In the genomic region with DNA sequence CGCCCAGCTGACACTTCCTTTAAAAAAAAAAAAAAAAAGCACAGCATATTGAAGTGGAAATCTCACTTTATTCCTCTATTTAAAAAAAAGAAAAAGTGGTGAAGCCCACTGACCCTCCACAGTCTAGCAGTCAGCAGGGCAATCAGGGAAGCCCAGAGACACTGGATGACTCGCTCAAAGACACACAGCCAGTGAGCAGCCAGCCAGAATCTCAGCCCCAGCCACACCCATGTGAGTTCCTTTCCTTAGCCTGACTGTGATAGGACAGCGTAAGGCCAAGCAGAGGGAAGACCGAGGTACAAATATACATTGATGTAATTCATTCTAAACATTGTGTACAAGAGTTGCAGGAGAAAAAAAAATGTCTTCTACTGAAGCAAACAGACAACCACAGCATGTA, we compare ENCODE assay signal across 10 cellular contexts. TPM values are rescaled to one million over a fixed set of nuclear protein-coding genes. Genes with fewer than 3 reads are reported as not detected.
DNase-seq lines count a peak whose midpoint lies in the region; ATAC-seq and TF ChIP-seq lines count a peak whose summit lies in the region.
"Had no signal": no experiment of that assay in that cellular context is flagged by ENCODE, and none has a peak within 500 bp of the region (broad histone marks: within the 10 kb centered on the region; RNA-seq: fewer than 3 reads in every experiment).

No MANE protein-coding gene starts in this region.

- H3K27me3 ChIP-seq in neutrophil (no peaks in the 10 kb centered on the region), tibial nerve (no peaks in the 10 kb centered on the region)
- H3K27me3 ChIP-seq: heart right ventricle had no signal

- no peak for TF ChIP-seq EP300 in tibial nerve (IDR thresholded peaks at IDR 0.05)

- H3K9me3 ChIP-seq in neutrophil (no peaks in the 10 kb centered on the region), tibial nerve (no peaks in the 10 kb centered on the region)

- peak in 1 of 4 experiments; percentile 21 for ATAC-seq in T-cell (replicated peaks in 1 of 4)
- ATAC-seq in central memory CD8-positive, alpha-beta T cell (replicated peaks; ENCODE audit: extremely low read depth, poor library complexity, severe bottlenecking), result no peak

- H3K27me3 Mint-ChIP-seq in T-cell, result no peaks in the 10 kb centered on the region
- no peaks in the 10 kb centered on the region for H3K27me3 Mint-ChIP-seq in central memory CD8-positive, alpha-beta T cell
- H3K27me3 Mint-ChIP-seq in endothelial cell (ENCODE audit: unreplicated experiment), result no peaks in the 10 kb centered on the region

- H3K9me3 Mint-ChIP-seq in T-cell, result peaks cover 0 to 2% (median 0%) of the 10 kb centered on the region in 3 donors
- H3K9me3 Mint-ChIP-seq in central memory CD8-positive, alpha-beta T cell, result no peaks in the 10 kb centered on the region
- no peaks in the 10 kb centered on the region for H3K9me3 Mint-ChIP-seq in endothelial cell (ENCODE audit: unreplicated experiment)

- H3K36me3 ChIP-seq in neutrophil, result peaks cover 63% of the 10 kb centered on the region
- H3K36me3 ChIP-seq in tibial nerve, result no peaks in the 10 kb centered on the region

- no peak for TF ChIP-seq POLR2A in tibial nerve (IDR thresholded peaks at IDR 0.05)

- H3K27ac ChIP-seq in neutrophil (peak overlapping the region; percentile 94), tibial nerve (no peak overlapping the region)

- H3K4me1 ChIP-seq in neutrophil (ENCODE audit: control insufficient read depth in 1 of 2, insufficient read depth in 1 of 2, low read depth in 1 of 2, low read length in 1 of 2), result peaks cover 94 to 95% of the 10 kb centered on the region in 2 experiments
- peaks cover 0 to 43% (median 14%) of the 10 kb centered on the region in 4 donors for H3K4me1 ChIP-seq in tibial nerve

- H3K4me3 Mint-ChIP-seq in T-cell, result peak overlapping the region in 2 of 3 donors; percentile 46 to 51
- H3K4me3 Mint-ChIP-seq in central memory CD8-positive, alpha-beta T cell, result peak overlapping the region; percentile 60
- H3K4me3 Mint-ChIP-seq in endothelial cell (ENCODE audit: unreplicated experiment), result no peak overlapping the region

- H3K4me3 ChIP-seq in neutrophil (ENCODE audit: low read depth in 1 of 2, low read length in 1 of 2), result peak overlapping the region; percentile 44 to 53
- no peak overlapping the region for H3K4me3 ChIP-seq in tibial nerve

- TF ChIP-seq CTCF in neutrophil (IDR thresholded peaks at IDR 0.05) (no peak), endothelial cell (IDR thresholded peaks at IDR 0.05; ENCODE audit: unreplicated experiment) (no peak), tibial nerve (IDR thresholded peaks at IDR 0.05) (no peak)

- CTCF ChIA-PET in T-cell (lab: Charles Lee), result interaction anchor here (0.5 to 1.9 kb wide), 13 partner anchors 11 to 216 kb away, joined by 3 to 12 read pairs (median 5); no protein-coding TSS in a partner anchor

- peaks cover 93 to 95% (median 94%) of the 10 kb centered on the region in 3 donors for H3K4me1 Mint-ChIP-seq in T-cell
- H3K4me1 Mint-ChIP-seq in central memory CD8-positive, alpha-beta T cell, result peaks cover 87% of the 10 kb centered on the region
- peaks cover 21% of the 10 kb centered on the region for H3K4me1 Mint-ChIP-seq in endothelial cell (ENCODE audit: unreplicated experiment)

- POLR2A ChIA-PET in T-cell (lab: Charles Lee), result interaction anchor here (0.5 to 1.2 kb wide), 8 partner anchors 11 to 47 kb away, joined by 3 to 10 read pairs (median 4); a partner anchor contains a TSS

- peak; percentile 41 for DNase-seq in activated T-cell treated with anti-CD3 and anti-CD28 coated beads, Interleukin-2, amount 50 U/mL, for 1 hour
- DNase-seq in activated T-cell treated with anti-CD3 and anti-CD28 coated beads for 4 hours, result no peak
- peak in 3 of 34 experiments; percentile 17 to 45 (median 24) for DNase-seq in T-cell
- DNase-seq in central memory CD8-positive, alpha-beta T cell (ENCODE audit: low spot score in 2 of 2), result no peak
- no peak for DNase-seq in RKO (ENCODE audit: low spot score)
- no peak for DNase-seq in endothelial cell (ENCODE audit: low spot score)
- no peak for DNase-seq in tibial nerve (ENCODE audit: low spot score in 2 of 2)
- DNase-seq: heart right ventricle, MV-4-11 had no signal

- H3K36me3 Mint-ChIP-seq in T-cell (peaks cover 14% of the 10 kb centered on the region), endothelial cell (ENCODE audit: low read depth, unreplicated experiment) (peaks cover 9% of the 10 kb centered on the region)
- peaks cover 19% of the 10 kb centered on the region for H3K36me3 Mint-ChIP-seq in central memory CD8-positive, alpha-beta T cell (ENCODE audit: insufficient read depth)

- H3K27ac Mint-ChIP-seq in T-cell (peak overlapping the region; percentile 89 to 93), endothelial cell (ENCODE audit: unreplicated experiment) (no peak overlapping the region)
- peak overlapping the region; percentile 88 for H3K27ac Mint-ChIP-seq in central memory CD8-positive, alpha-beta T cell (ENCODE audit: low read depth)

- WGBS in tibial nerve, 2 donors, result 69 to 75% methylated on average over 4 of the region's 4 CpGs

RNA-seq across cellular contexts. Expression of a gene that starts 22.5 kb away (rescaled TPM):
- total RNA-seq in T-cell (100 to 1,000 TPM; 355 to 403 (median 391) TPM), endothelial cell (ENCODE audit: unreplicated experiment) (155 TPM), tibial nerve (100 to 1,000 TPM; 105 to 166 (median 141) TPM)

Comparison
In these comparisons a context has a peak if more than half of its experiments do, and no peak if none do; other contexts are left out.
1. H3K4me3 ChIP-seq: peak in neutrophil (2 of 2); none in tibial nerve (0 of 4).